In the genomic region with DNA sequence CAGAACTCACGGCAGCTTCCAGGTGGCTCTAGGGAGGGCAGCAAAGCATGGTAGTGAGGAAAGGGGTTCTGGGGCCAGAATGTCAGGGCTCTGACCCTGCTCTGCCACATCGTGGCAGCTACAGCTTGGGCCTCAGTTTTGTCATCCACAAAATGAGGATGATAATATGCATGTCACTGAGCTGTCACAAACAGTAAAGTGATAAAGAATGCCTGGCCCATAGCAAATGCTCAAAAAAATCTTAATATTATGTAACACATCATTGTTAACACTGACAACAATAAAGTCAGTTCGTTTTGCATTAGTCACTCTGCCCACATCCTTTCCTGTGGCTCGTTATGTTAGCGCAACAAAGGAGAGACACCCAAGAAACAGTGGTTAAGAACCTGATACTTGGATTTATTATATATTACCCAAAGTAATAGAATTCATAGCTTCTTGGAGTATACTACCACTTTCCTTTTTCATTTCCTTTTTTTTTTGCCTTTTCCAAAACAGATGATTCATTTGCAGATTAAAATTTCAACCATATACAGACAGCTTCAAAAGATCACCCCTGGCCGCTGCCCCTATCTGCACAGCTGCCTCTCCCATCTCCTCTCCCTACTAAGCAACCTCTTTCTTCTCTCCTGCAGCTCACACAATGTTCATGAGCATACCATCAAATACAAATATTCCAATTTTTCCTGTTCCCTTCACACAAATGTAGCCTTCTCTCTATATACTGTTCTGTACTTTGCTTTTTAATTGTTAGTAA, we compare ENCODE assay signal across 8 cellular contexts. TPM values are rescaled to one million over a fixed set of nuclear protein-coding genes. Genes with fewer than 3 reads are reported as not detected.
DNase-seq lines count a peak whose midpoint lies in the region; ATAC-seq, FAIRE-seq and TF ChIP-seq lines count a peak whose summit lies in the region.

No MANE protein-coding gene starts in this region.

- no peaks in the 10 kb centered on the region for H3K9me3 ChIP-seq in thyroid gland

- FAIRE-seq in RCC 7860 (lab: Jason Lieb, UNC): no peak

- in situ Hi-C loops in ACHN (cut with HindIII; ENCODE audit: low pct_ligation_motif_present, low pct_unique_long_range_greater_than_20kb, low sequenced_read_pairs): no loop called here

- H3K27me3 ChIP-seq in thyroid gland: no peaks in the 10 kb centered on the region

- peak; percentile 79 for DNase-seq in AG10803 (ENCODE audit: low read depth)
- DNase-seq in RCC 7860 (ENCODE audit: low spot score): peak; percentile 37
- DNase-seq in caudate nucleus (lab: John Stamatoyannopoulos, UW): peak in 4 of 61 donors; percentile 25 to 51 (median 43)
- no peak for DNase-seq in occipital lobe (lab: John Stamatoyannopoulos, UW)
- DNase-seq in ACHN: no peak
- DNase-seq in thyroid gland: no peak

- no peak overlapping the region for H3K4me3 ChIP-seq in AG10803 (ENCODE audit: low read length)
- H3K4me3 ChIP-seq in thyroid gland (replicated peaks in 1 of 3): no peak overlapping the region

- H3K27ac ChIP-seq in caudate nucleus (ENCODE audit: low read depth, low read length) (peak overlapping the region; percentile 68), thyroid gland (no peak overlapping the region)

- ATAC-seq in GM21390 (IDR thresholded peaks at IDR 0.05; ENCODE audit: unreplicated experiment) (peak; percentile 61), GM21515 (IDR thresholded peaks at IDR 0.05; ENCODE audit: unreplicated experiment) (no peak)

- no peaks in the 10 kb centered on the region for H3K4me1 ChIP-seq in thyroid gland

- no peak for TF ChIP-seq POLR2A in thyroid gland (IDR thresholded peaks at IDR 0.05)

- 70 to 81% methylated on average over 6 of the region's 6 CpGs for WGBS in thyroid gland, 2 donors

- no peak for TF ChIP-seq CTCF in AG10803 (conservative IDR thresholded peaks at IDR 0.05; ENCODE audit: low read length)
- no peak for TF ChIP-seq CTCF in thyroid gland (IDR thresholded peaks at IDR 0.05)

- H3K36me3 ChIP-seq in thyroid gland: peaks cover 0 to 14% of the 10 kb centered on the region in 2 donors

- intact Hi-C loops in thyroid gland (cut with DNase I): no loop called here

RNA-seq across cellular contexts. Expression of gene DDC, which starts 45.5 kb away (rescaled TPM):
- total RNA-seq in occipital lobe (not detected), thyroid gland (1 to 10 TPM in 1 of 4 donors, not detected in 3; 2.7 TPM)

Comparison
In these comparisons a context has a peak if more than half of its experiments do, and no peak if none do; other contexts are left out.
1. DNase-seq: peak in AG10803 (single experiment) and RCC 7860 (single experiment); none in occipital lobe (single experiment), ACHN (single experiment) and thyroid gland (0 of 2).